Comparison of ENCODE assay signal across 1 cellular context in genomic region chr6:104896914-104897313, GRCh38.
TF ChIP-seq lines count a peak whose summit lies in the region.

No MANE protein-coding gene starts in this region.

TF ChIP-seq in IMR-90, 13 proteins besides CTCF, POLR2A, EP300 and RAD21 (continued from another document):
- TF ChIP-seq RCOR1 (IDR thresholded peaks at IDR 0.05; ENCODE audit: insufficient replicate concordance, low read length), result no peak
- TF ChIP-seq MAFK (IDR thresholded peaks at IDR 0.05; ENCODE audit: low read depth, low read length), result no peak
- no peak for TF ChIP-seq BHLHE40 (IDR thresholded peaks at IDR 0.05; ENCODE audit: low read depth, low read length)
- no peak for TF ChIP-seq SMC3 (IDR thresholded peaks at IDR 0.05; ENCODE audit: low read depth, low read length)
- no peak for TF ChIP-seq CHD1 (IDR thresholded peaks at IDR 0.05; ENCODE audit: low read depth, low read length)
- no peak for TF ChIP-seq MAZ (IDR thresholded peaks at IDR 0.05; ENCODE audit: borderline replicate concordance, low read depth, low read length)
- TF ChIP-seq ELK1 (IDR thresholded peaks at IDR 0.05; ENCODE audit: borderline replicate concordance, low read depth, low read length), result no peak
